Comparison of ENCODE assay signal across 14 cellular contexts in the genomic region with DNA sequence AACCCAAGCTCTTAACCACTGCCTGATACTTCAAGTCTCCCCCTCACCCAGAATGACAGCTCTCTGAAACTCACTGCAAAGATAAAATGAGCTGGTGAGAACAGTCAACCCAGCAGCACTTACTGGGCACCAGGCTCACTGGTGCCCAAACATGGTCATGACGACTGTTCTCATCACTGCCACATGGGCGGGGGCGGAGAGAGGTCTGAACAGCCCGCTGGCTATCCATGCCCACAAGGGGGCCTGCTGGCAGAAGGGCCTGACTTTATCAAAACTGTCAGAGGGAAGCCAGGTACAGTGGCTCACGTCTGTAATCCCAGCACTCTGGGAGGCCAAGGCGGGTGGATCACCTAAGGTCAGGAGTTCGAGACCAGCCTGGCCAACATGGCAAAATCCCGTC. TPM values are rescaled to one million over a fixed set of nuclear protein-coding genes. Genes with fewer than 3 reads are reported as not detected.
A peak's percentile ranks its signal among the peaks of the same experiment; 100 is the strongest.
DNase-seq lines count a peak whose midpoint lies in the region; ATAC-seq, FAIRE-seq and TF ChIP-seq lines count a peak whose summit lies in the region.
"Had no signal": no experiment of that assay in that cellular context is flagged by ENCODE, and none has a peak within 500 bp of the region (broad histone marks: within the 10 kb centered on the region; RNA-seq: fewer than 3 reads in every experiment).

No MANE protein-coding gene starts in this region.

- no peak overlapping the region for H3K56ac ChIP-seq in H1 (replicated peaks; ENCODE audit: insufficient read length, low read depth, low read length)

- H2BK120ac ChIP-seq in H1 (replicated peaks; ENCODE audit: low read depth, low read length), result no peak overlapping the region

- H3K4me2 ChIP-seq in A549 (no peak overlapping the region), H1 (ENCODE audit: insufficient read depth in 1 of 2, low read depth in 2 of 2, low read length in 2 of 2) (no peak overlapping the region)

- TF ChIP-seq EP300 in A549 (IDR thresholded peaks at IDR 0.05) (no peak), H1 (IDR thresholded peaks at IDR 0.05; ENCODE audit: borderline replicate concordance in 1 of 2, low read depth in 2 of 2, low read length in 2 of 2) (no peak), gastroesophageal sphincter (IDR thresholded peaks at IDR 0.05) (no peak)

- no peak for TF ChIP-seq POLR2A in A549 (IDR thresholded peaks at IDR 0.05; ENCODE audit: low read length)
- TF ChIP-seq POLR2A in H1 (IDR thresholded peaks at IDR 0.05; ENCODE audit: control extremely low read depth in 1 of 2, low read depth in 2 of 2, low read length in 2 of 2), result no peak
- no peak for TF ChIP-seq POLR2A in gastroesophageal sphincter (IDR thresholded peaks at IDR 0.05)

- no peak overlapping the region for H2BK15ac ChIP-seq in H1 (ENCODE audit: low read length)

- TF ChIP-seq CTCF in A549 (IDR thresholded peaks at IDR 0.05) (peak; percentile 6; the same call in 1 of the 3 replicates), H1 (IDR thresholded peaks at IDR 0.05; ENCODE audit: control extremely low read depth in 1 of 3, insufficient read depth in 1 of 3, low read depth in 1 of 3, low read length in 3 of 3) (peak; percentile 44 to 58 (median 50)), gastroesophageal sphincter (IDR thresholded peaks at IDR 0.05) (no peak)
- no peak for TF ChIP-seq CTCF in CD4-positive, alpha-beta T cell (IDR thresholded peaks at IDR 0.05)

- DNase-seq in A549 (ENCODE audit: low read depth in 1 of 2, low spot score in 1 of 2) (peak in 1 of 2 experiments; percentile 62), MV-4-11 (lab: John Stamatoyannopoulos, UW) (peak; percentile 27), H1 (ENCODE audit: low read depth in 1 of 2, low spot score in 2 of 2) (no peak), NCI-H128 (lab: John Stamatoyannopoulos, UW; ENCODE audit: unreplicated experiment) (no peak)
- no peak for DNase-seq in CD4-positive, alpha-beta T cell
- DNase-seq in effector CD4-positive, alpha-beta T cell, result no peak
- DNase-seq in stimulated activated CD8-positive, alpha-beta memory T cell treated with anti-CD3 and anti-CD28 coated beads, Interleukin-4, amount 100 ng/mL, for 48 hours, result no peak
- DNase-seq: CD8-positive, alpha-beta T cell; cortex of kidney; NCI-H2227 treated with DMSO at 0.1 percent for 48 hours; nucleus accumbens had no signal

- no peak overlapping the region for H4K8ac ChIP-seq in H1 (ENCODE audit: extremely low read depth, insufficient read depth, low read length)

- peaks cover 14% of the 10 kb centered on the region; the same call in 1 of the 2 replicates for H3K23me2 ChIP-seq in H1 (ENCODE audit: low read depth, low read length)

- CTCF ChIA-PET in A549 (lab: Yijun Ruan, JAX) (interaction anchor here (0.7 to 13.0 kb wide), 10 partner anchors 10 to 130 kb away, joined by 3 to 99 read pairs (median 3); no protein-coding TSS in a partner anchor), H1 (lab: Charles Lee; ENCODE audit: partially characterized antibody) (interaction anchor here (0.6 to 3.2 kb wide), 12 partner anchors 10 to 130 kb away, joined by 3 to 15 read pairs (median 3); no protein-coding TSS in a partner anchor)
- CTCF ChIA-PET in CD4-positive, alpha-beta T cell (lab: Charles Lee), result interaction anchor here (1.1 kb wide), 1 partner anchor 14 kb away, joined by 4 read pairs; no protein-coding TSS in a partner anchor

- H3K27me3 Mint-ChIP-seq in CD4-positive, alpha-beta T cell, result no peaks in the 10 kb centered on the region

- H3K4me1 Mint-ChIP-seq in CD4-positive, alpha-beta T cell (ENCODE audit: low read depth), result peaks cover 26% of the 10 kb centered on the region

- H3K79me1 ChIP-seq in H1 (ENCODE audit: low read depth, low read length), result peaks cover 13% of the 10 kb centered on the region

- no peak overlapping the region for H3K9ac ChIP-seq in H1 (replicated peaks in 1 of 4; ENCODE audit: extremely low read depth in 1 of 4, low read depth in 3 of 4, low read length in 3 of 4)

- H3K27ac ChIP-seq in A549, result no peak overlapping the region
- H3K27ac ChIP-seq in CD4-positive, alpha-beta T cell (ENCODE audit: low read depth, low read length), result no peak overlapping the region
- H3K27ac ChIP-seq in H1 (ENCODE audit: low read depth, low read length), result no peak overlapping the region
- H3K27ac ChIP-seq in gastroesophageal sphincter, result no peak overlapping the region

- no peak overlapping the region for H3K18ac ChIP-seq in H1 (ENCODE audit: extremely low read depth, low read length)

- WGBS in A549 (ENCODE audit: missing lambda C conversion rate), result 90% methylated on average over 8 of the region's 8 CpGs
- 90% methylated on average over 8 of the region's 8 CpGs; no CpG with 5 or more reads in 1 of the 2 experiments for WGBS in H1 (ENCODE audit: extremely low coverage in 1 of 2, insufficient coverage in 1 of 2, insufficient read length in 1 of 2, insufficient replicate concordance in 2 of 2, low coverage in 1 of 2, low lambda C conversion rate in 2 of 2, missing lambda C conversion rate in 1 of 2), 2 experiments
- no CpG with 5 or more reads among the region's 8 CpGs for WGBS in gastroesophageal sphincter (ENCODE audit: low coverage in 1 of 2), 2 donors

- peaks cover 0 to 21% of the 10 kb centered on the region in 2 experiments; a peak in 3 of 4 replicates for H3K79me2 ChIP-seq in H1 (ENCODE audit: control insufficient read depth in 1 of 2, insufficient read depth in 2 of 2, low read length in 2 of 2)

- no peak overlapping the region for H2AK5ac ChIP-seq in H1 (ENCODE audit: low read depth, low read length)

- no peak overlapping the region for H4K5ac ChIP-seq in H1 (ENCODE audit: insufficient read length, low read depth, low read length)

- H2AFZ ChIP-seq in H1 (ENCODE audit: low read length), result no peak overlapping the region

- H3K9me3 ChIP-seq in A549 (no peaks in the 10 kb centered on the region), H1 (ENCODE audit: insufficient read depth in 2 of 2, low read depth in 1 of 2, low read length in 1 of 2) (no peaks in the 10 kb centered on the region), gastroesophageal sphincter (no peaks in the 10 kb centered on the region)
- no peaks in the 10 kb centered on the region for H3K9me3 ChIP-seq in CD4-positive, alpha-beta T cell (ENCODE audit: control insufficient read depth, low read length)

- no peak overlapping the region for H2BK20ac ChIP-seq in H1 (ENCODE audit: low read length)

- H3K36me3 Mint-ChIP-seq in CD4-positive, alpha-beta T cell (ENCODE audit: low read depth), result peaks cover 67% of the 10 kb centered on the region

- no peak overlapping the region for H2BK12ac ChIP-seq in H1 (ENCODE audit: low read depth, low read length)

- no peak overlapping the region for H3K4me3 ChIP-seq in A549
- H3K4me3 ChIP-seq in H1 (ENCODE audit: extremely low read depth in 1 of 4, insufficient read depth in 2 of 4, low read depth in 3 of 4, low read length in 4 of 4), result no peak overlapping the region
- no peak overlapping the region for H3K4me3 ChIP-seq in gastroesophageal sphincter

- FAIRE-seq in A549 (lab: Jason Lieb, UNC) (no peak), H1 (lab: Jason Lieb, UNC) (no peak)

- ATAC-seq in A549, result peak in 1 of 2 experiments; percentile 35; a peak in 3 of 6 replicates
- ATAC-seq in CD4-positive, alpha-beta T cell (ENCODE audit: poor library complexity), result no peak
- no peak for ATAC-seq in gastroesophageal sphincter
- ATAC-seq: CD8-positive, alpha-beta T cell had no signal

- no peak overlapping the region for H3K23ac ChIP-seq in H1 (ENCODE audit: insufficient read length)

- no peak overlapping the region for H4K91ac ChIP-seq in H1 (replicated peaks; ENCODE audit: insufficient read length, low read length)

- H2BK5ac ChIP-seq in H1 (ENCODE audit: low read depth, low read length), result no peak overlapping the region

- no peaks in the 10 kb centered on the region for H3K9me3 Mint-ChIP-seq in CD4-positive, alpha-beta T cell
- H3K9me3 Mint-ChIP-seq: CD8-positive, alpha-beta T cell; T-helper 2 cell treated with Interferon-gamma antibody and Interleukin-4, amounts not matched to agents 5 μg/mL and 100 μg/mL, for 36 hours had no signal

- POLR2A ChIA-PET in A549 (lab: Yijun Ruan, JAX) (interaction anchor here (0.8 kb wide), 1 partner anchor 9 kb away, joined by 3 read pairs; no protein-coding TSS in a partner anchor), H1 (lab: Charles Lee; ENCODE audit: partially characterized antibody) (interaction anchor here (0.7 to 32.8 kb wide), 3 partner anchors 9 to 59 kb away, joined by 3 to 546 read pairs (median 4); a partner anchor contains a TSS)
- POLR2A ChIA-PET in CD4-positive, alpha-beta T cell (lab: Charles Lee), result no interaction called here

- TF ChIP-seq RAD21 in A549 (conservative IDR thresholded peaks at IDR 0.05 in 1 of 2, IDR thresholded peaks at IDR 0.05 in 1 of 2) (no peak), H1 (IDR thresholded peaks at IDR 0.05 in 1 of 2, conservative IDR thresholded peaks at IDR 0.05 in 1 of 2; ENCODE audit: low read depth in 2 of 2, low read length in 2 of 2) (peak in 1 of 2 experiments; percentile 24; a peak in 2 of 4 replicates)

- H3K14ac ChIP-seq in H1 (ENCODE audit: insufficient read length), result no peak overlapping the region

- peaks cover 28% of the 10 kb centered on the region for H3K4me1 ChIP-seq in A549
- peaks cover 4 to 15% (median 9%) of the 10 kb centered on the region in 4 experiments; a peak in 6 of 7 replicates for H3K4me1 ChIP-seq in H1 (replicated peaks in 1 of 4; ENCODE audit: control insufficient read depth in 3 of 4, insufficient read depth in 4 of 4, low read length in 3 of 4)
- H3K4me1 ChIP-seq in gastroesophageal sphincter, result peaks cover 0 to 25% (median 16%) of the 10 kb centered on the region in 3 donors

- H3K4ac ChIP-seq in H1 (replicated peaks; ENCODE audit: insufficient read length, low read depth, low read length), result no peak overlapping the region

- no peaks in the 10 kb centered on the region for H3K27me3 ChIP-seq in CD4-positive, alpha-beta T cell (ENCODE audit: control insufficient read depth, insufficient read depth, low read length)
- H3K27me3 ChIP-seq in H1 (replicated peaks in 1 of 4; ENCODE audit: control insufficient read depth in 3 of 4, extremely low read depth in 1 of 4, insufficient read depth in 3 of 4, low read length in 3 of 4) (no peaks in the 10 kb centered on the region), gastroesophageal sphincter (no peaks in the 10 kb centered on the region)

- H3K27ac Mint-ChIP-seq in CD4-positive, alpha-beta T cell, result no peak overlapping the region
- H3K27ac Mint-ChIP-seq: CD8-positive, alpha-beta T cell; T-helper 2 cell treated with Interferon-gamma antibody and Interleukin-4, amounts not matched to agents 5 μg/mL and 100 μg/mL, for 36 hours had no signal

- peaks cover 9 to 16% of the 10 kb centered on the region in 2 experiments for H4K20me1 ChIP-seq in H1 (replicated peaks in 1 of 2; ENCODE audit: control insufficient read depth in 1 of 2, insufficient read depth in 2 of 2, low read length in 2 of 2)

- peak overlapping the region; percentile 45 for H3K4me3 Mint-ChIP-seq in CD4-positive, alpha-beta T cell
- H3K4me3 Mint-ChIP-seq: CD8-positive, alpha-beta T cell; T-helper 2 cell treated with Interferon-gamma antibody and Interleukin-4, amounts not matched to agents 5 μg/mL and 100 μg/mL, for 36 hours had no signal

- H3K36me3 ChIP-seq in H1 (ENCODE audit: control insufficient read depth in 2 of 4, insufficient read depth in 4 of 4, low read length in 3 of 4), result peaks cover 48 to 73% (median 61%) of the 10 kb centered on the region in 4 experiments
- peaks cover 0 to 80% of the 10 kb centered on the region in 2 donors for H3K36me3 ChIP-seq in gastroesophageal sphincter

- intact Hi-C loops in CD4-positive, alpha-beta T cell (cut with DNase I, micrococcal nuclease), result no loop called here

RNA-seq across cellular contexts. Expression of a gene that starts 4.0 kb away (rescaled TPM):
- polyA plus RNA-seq in A549 (2011; rRNA removed) (39.7 and 42.9 TPM in 2 replicates), A549 (2017; fragmentation: RNase III; extraction: RNeasy Plus Mini Kit Qiagen cat#74134 plus additional on column Dnase treatment) (95.0 to 103 TPM (median 95.1 TPM) in 3 replicates), H1 (2011; rRNA removed) (46.8 and 79.9 TPM in 2 replicates)
- 86.5 and 99.2 TPM in 2 replicates for polyA plus RNA-seq in A549 (2012; cell fraction: cytosol; rRNA removed)
- polyA plus RNA-seq in A549 (2012; cell fraction: nucleus; rRNA removed), result 314 and 436 TPM in 2 replicates
- polyA minus RNA-seq in A549 (2011; rRNA and poly(A)+ RNA removed), result 70.5 and 108 TPM in 2 replicates
- 10 to 100 TPM; 58.0 to 58.2 TPM for total RNA-seq in CD4-positive, alpha-beta T cell
- total RNA-seq in H1 (2021; fragmentation: NEBNext Ultra II Directional; extraction: Animal tissue kit (Norgen Biotek cat#: 25700)), result 151 and 153 TPM in 2 replicates
- 58.4 TPM for polyA plus RNA-seq in H1 (2011; cell fraction: cytosol; rRNA removed)
- 266 TPM for polyA plus RNA-seq in H1 (2011; cell fraction: nucleus; rRNA removed)
- 98.7 to 125 TPM (median 120 TPM) in 4 replicates for polyA plus RNA-seq in H1 (2012, experiment 1 of 2)
- 114 TPM for polyA plus RNA-seq in H1 (2012, experiment 2 of 2)
- 74.0 TPM for polyA plus RNA-seq in H1 (2013, experiment 1 of 2)
- 63.6 TPM for polyA plus RNA-seq in H1 (2013, experiment 2 of 2)
- polyA minus RNA-seq in H1 (2011; rRNA and poly(A)+ RNA removed), result 87.5 and 109 TPM in 2 replicates
- polyA minus RNA-seq in H1 (2011; cell fraction: cytosol; rRNA and poly(A)+ RNA removed), result 88.4 TPM
- 116 TPM for polyA minus RNA-seq in H1 (2011; cell fraction: nucleus; rRNA and poly(A)+ RNA removed)
- 10 to 100 TPM; 19.1 to 46.4 (median 40.9) TPM for total RNA-seq in gastroesophageal sphincter

RNA-seq across cellular contexts. Expression of a gene that starts 9.2 kb away (rescaled TPM):
- polyA plus RNA-seq in A549 (2011; rRNA removed) (not detected in 2 replicates), A549 (2017; fragmentation: RNase III; extraction: RNeasy Plus Mini Kit Qiagen cat#74134 plus additional on column Dnase treatment) (not detected in 3 replicates), H1 (2011; rRNA removed) (0.18 and 0.30 TPM in 2 replicates)
- 0.01 TPM in 1 of 2 replicates, not detected in the other for polyA plus RNA-seq in A549 (2012; cell fraction: cytosol; rRNA removed)
- not detected in 2 replicates for polyA plus RNA-seq in A549 (2012; cell fraction: nucleus; rRNA removed)
- not detected in 2 replicates for polyA minus RNA-seq in A549 (2011; rRNA and poly(A)+ RNA removed)
- not detected for total RNA-seq in CD4-positive, alpha-beta T cell
- total RNA-seq in H1 (2021; fragmentation: NEBNext Ultra II Directional; extraction: Animal tissue kit (Norgen Biotek cat#: 25700)), result not detected in 2 replicates
- polyA plus RNA-seq in H1 (2011; cell fraction: cytosol; rRNA removed), result 0.16 TPM
- 0.04 TPM for polyA plus RNA-seq in H1 (2011; cell fraction: nucleus; rRNA removed)
- 0.11 to 0.15 TPM in 2 of 4 replicates, not detected in the others for polyA plus RNA-seq in H1 (2012, experiment 1 of 2)
- not detected for polyA plus RNA-seq in H1 (2012, experiment 2 of 2)
- 0.02 TPM for polyA plus RNA-seq in H1 (2013, experiment 1 of 2)
- 0.07 TPM for polyA plus RNA-seq in H1 (2013, experiment 2 of 2)
- polyA minus RNA-seq in H1 (2011; rRNA and poly(A)+ RNA removed), result 0.09 TPM in 1 of 2 replicates, not detected in the other
- not detected for polyA minus RNA-seq in H1 (2011; cell fraction: cytosol; rRNA and poly(A)+ RNA removed)
- 0.90 TPM for polyA minus RNA-seq in H1 (2011; cell fraction: nucleus; rRNA and poly(A)+ RNA removed)
- 1 to 10 TPM in 1 of 4 donors, under 1 TPM in 2, not detected in 1; 0.27 to 5.9 (median 0.47) TPM for total RNA-seq in gastroesophageal sphincter
- total RNA-seq: CD8-positive, alpha-beta T cell; RPMI7951 had no signal

RNA-seq across cellular contexts. Expression of a gene that starts 33.2 kb away (rescaled TPM):
- polyA plus RNA-seq in A549 (2011; rRNA removed), result 0.05 and 0.07 TPM in 2 replicates
- 0.05 and 0.08 TPM in 2 replicates for polyA plus RNA-seq in A549 (2012; cell fraction: cytosol; rRNA removed)
- 0.13 and 0.14 TPM in 2 replicates for polyA plus RNA-seq in A549 (2012; cell fraction: nucleus; rRNA removed)
- polyA plus RNA-seq in A549 (2017; fragmentation: RNase III; extraction: RNeasy Plus Mini Kit Qiagen cat#74134 plus additional on column Dnase treatment), result 0.06 to 0.21 TPM (median 0.10 TPM) in 3 replicates
- 0.08 and 0.15 TPM in 2 replicates for polyA minus RNA-seq in A549 (2011; rRNA and poly(A)+ RNA removed)
- total RNA-seq in CD4-positive, alpha-beta T cell, result not detected
- total RNA-seq in H1 (2021; fragmentation: NEBNext Ultra II Directional; extraction: Animal tissue kit (Norgen Biotek cat#: 25700)), result 3.7 and 4.5 TPM in 2 replicates
- 3.6 and 4.6 TPM in 2 replicates for polyA plus RNA-seq in H1 (2011; rRNA removed)
- polyA plus RNA-seq in H1 (2011; cell fraction: cytosol; rRNA removed), result 3.4 TPM
- polyA plus RNA-seq in H1 (2011; cell fraction: nucleus; rRNA removed), result 4.5 TPM
- 3.3 to 6.3 TPM (median 4.1 TPM) in 4 replicates for polyA plus RNA-seq in H1 (2012, experiment 1 of 2)
- polyA plus RNA-seq in H1 (2012, experiment 2 of 2), result 4.5 TPM
- polyA plus RNA-seq in H1 (2013, experiment 1 of 2), result 2.9 TPM
- polyA plus RNA-seq in H1 (2013, experiment 2 of 2), result 2.2 TPM
- 3.0 and 3.1 TPM in 2 replicates for polyA minus RNA-seq in H1 (2011; rRNA and poly(A)+ RNA removed)
- 4.0 TPM for polyA minus RNA-seq in H1 (2011; cell fraction: cytosol; rRNA and poly(A)+ RNA removed)
- polyA minus RNA-seq in H1 (2011; cell fraction: nucleus; rRNA and poly(A)+ RNA removed), result 2.3 TPM
- 1 to 10 TPM; 2.0 to 5.2 (median 3.7) TPM for total RNA-seq in gastroesophageal sphincter
- total RNA-seq: CD8-positive, alpha-beta T cell; RPMI7951 had no signal

RNA-seq across cellular contexts. Expression of a gene that starts 52.5 kb away (rescaled TPM):
- polyA plus RNA-seq in A549 (2011; rRNA removed) (0.25 and 0.27 TPM in 2 replicates), A549 (2017; fragmentation: RNase III; extraction: RNeasy Plus Mini Kit Qiagen cat#74134 plus additional on column Dnase treatment) (0.13 to 0.46 TPM (median 0.38 TPM) in 3 replicates), H1 (2011; rRNA removed) (1.2 and 1.9 TPM in 2 replicates)
- polyA plus RNA-seq in A549 (2012; cell fraction: cytosol; rRNA removed), result 0.03 and 0.09 TPM in 2 replicates
- polyA plus RNA-seq in A549 (2012; cell fraction: nucleus; rRNA removed), result 0.05 and 0.11 TPM in 2 replicates
- 0.29 and 1.3 TPM in 2 replicates for polyA minus RNA-seq in A549 (2011; rRNA and poly(A)+ RNA removed)
- total RNA-seq in CD4-positive, alpha-beta T cell, result under 1 TPM; 0.33 to 0.53 TPM
- 0.98 and 1.5 TPM in 2 replicates for total RNA-seq in H1 (2021; fragmentation: NEBNext Ultra II Directional; extraction: Animal tissue kit (Norgen Biotek cat#: 25700))
- polyA plus RNA-seq in H1 (2011; cell fraction: cytosol; rRNA removed), result 1.5 TPM
- 2.6 TPM for polyA plus RNA-seq in H1 (2011; cell fraction: nucleus; rRNA removed)
- 0.51 to 1.6 TPM (median 1.4 TPM) in 4 replicates for polyA plus RNA-seq in H1 (2012, experiment 1 of 2)
- 1.4 TPM for polyA plus RNA-seq in H1 (2012, experiment 2 of 2)
- polyA plus RNA-seq in H1 (2013, experiment 1 of 2), result 0.77 TPM
- polyA plus RNA-seq in H1 (2013, experiment 2 of 2), result 0.83 TPM
- 0.35 and 1.6 TPM in 2 replicates for polyA minus RNA-seq in H1 (2011; rRNA and poly(A)+ RNA removed)
- 0.59 TPM for polyA minus RNA-seq in H1 (2011; cell fraction: cytosol; rRNA and poly(A)+ RNA removed)
- polyA minus RNA-seq in H1 (2011; cell fraction: nucleus; rRNA and poly(A)+ RNA removed), result 1.5 TPM
- 10 to 100 TPM; 10.4 to 17.4 (median 16.4) TPM for total RNA-seq in gastroesophageal sphincter
- total RNA-seq: RPMI7951 had no signal

Comparison
In these comparisons a context has a peak if more than half of its experiments do, and no peak if none do; other contexts are left out.
1. CTCF ChIP-seq: peak in A549 (single experiment) and H1 (3 of 3); none in CD4-positive, alpha-beta T cell (single experiment) and gastroesophageal sphincter (0 of 4).